In the genomic region with DNA sequence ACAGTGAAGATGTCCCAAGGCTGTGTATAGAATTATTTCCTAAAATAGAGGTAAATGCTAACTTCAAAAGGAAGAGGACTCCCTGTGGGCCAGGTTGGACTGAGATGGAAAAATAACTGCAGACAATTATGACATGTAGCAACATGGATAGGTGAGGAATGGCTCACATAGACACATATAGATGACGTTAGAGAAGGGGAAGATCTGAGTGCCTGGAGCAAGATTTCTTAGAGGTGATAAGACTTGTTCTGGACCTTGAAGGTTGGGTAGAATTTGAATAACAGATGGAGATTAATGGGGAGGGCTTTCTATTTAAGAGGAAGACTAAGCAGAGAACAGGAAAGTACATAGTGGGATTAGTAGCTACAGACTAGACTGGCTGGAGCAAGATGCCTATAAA, we compare ENCODE assay signal across 27 cellular contexts.
"Had no signal": no experiment of that assay in that cellular context is flagged by ENCODE, and none has a peak within 500 bp of the region (broad histone marks: within the 10 kb centered on the region; RNA-seq: fewer than 3 reads in every experiment).

No MANE protein-coding gene starts in this region.

- H3K9me3 Mint-ChIP-seq: activated CD8-positive, alpha-beta T cell treated with anti-CD3 and anti-CD28 coated beads for 36 hours; activated naive CD8-positive, alpha-beta T cell treated with anti-CD3 and anti-CD28 coated beads, Interleukin-2, amount 10 ng/mL, durations not matched to agents 7 days and 5 days; activated T-cell treated with anti-CD3 and anti-CD28 coated beads, Interleukin-2, amount 50 U/mL, for 72 hours; activated T-helper 2 cell treated with anti-CD3 and anti-CD28 coated beads, Interferon-gamma antibody, Interleukin-2, Interleukin-4, amounts not matched to agents 10 μg/mL and 5 μg/mL and 100 μg/mL, durations not matched to agents 14 hours and 24 hours and 36 hours had no signal

- DNase-seq: activated CD4-positive, alpha-beta T cell treated with anti-CD3 and anti-CD28 coated beads for 36 hours; activated CD8-positive, alpha-beta memory T cell treated with anti-CD3 and anti-CD28 coated beads, Interleukin-2, amount 50 U/mL, for 4 hours; activated CD8-positive, alpha-beta T cell treated with anti-CD3 and anti-CD28 coated beads for 36 hours; activated gamma-delta T cell treated with Interleukin-2 at 50 U/mL for 16 hours; activated naive CD4-positive, alpha-beta T cell treated with anti-CD3 and anti-CD28 coated beads, Interleukin-2, amount 50 U/mL, for 16 hours; activated naive CD8-positive, alpha-beta T cell treated with anti-CD3 and anti-CD28 coated beads, Interleukin-2, amount 10 ng/mL, durations not matched to agents 7 days and 5 days; activated T-cell treated with anti-CD3 and anti-CD28 coated beads, Interleukin-2, amount 50 U/mL, for 72 hours; adrenal gland; anterior cingulate cortex; Kasumi-1; NCI-H1048; NCI-H146; NCI-H187 treated with DMSO at 0.1 percent for 48 hours; NCI-H2081 treated with DMSO at 0.1 percent for 48 hours; NCI-H446 treated with DMSO at 0.1 percent for 48 hours; NCI-H524 treated with DMSO at 0.1 percent for 48 hours; NCI-H748 treated with DMSO at 0.1 percent for 48 hours; NK-92 treated with Interleukin-12 subunit alpha and Interleukin-12 subunit beta, amount 100 ng/mL, for 24 hours; OCI-M1; Right ventricle myocardium superior; RPMI8226; SJCRH30; SK-N-SH; T-helper 1 cell had no signal

- H3K4me1 Mint-ChIP-seq: activated CD4-positive, alpha-beta T cell treated with anti-CD3 and anti-CD28 coated beads for 36 hours; activated naive CD8-positive, alpha-beta T cell treated with anti-CD3 and anti-CD28 coated beads, Interleukin-2, amount 10 ng/mL, durations not matched to agents 7 days and 5 days had no signal

- H3K36me3 ChIP-seq: adrenal gland, SJCRH30 had no signal

- H3K27me3 ChIP-seq: adrenal gland, SJCRH30 had no signal

- H3K36me3 Mint-ChIP-seq: activated naive CD8-positive, alpha-beta T cell treated with anti-CD3 and anti-CD28 coated beads, Interleukin-2, amount 10 ng/mL, durations not matched to agents 7 days and 5 days had no signal

- H3K27ac Mint-ChIP-seq: activated CD4-positive, alpha-beta T cell treated with anti-CD3 and anti-CD28 coated beads for 36 hours; activated CD8-positive, alpha-beta T cell treated with anti-CD3 and anti-CD28 coated beads for 36 hours; activated naive CD8-positive, alpha-beta T cell treated with anti-CD3 and anti-CD28 coated beads, Interleukin-2, amount 10 ng/mL, durations not matched to agents 7 days and 5 days; activated T-cell treated with anti-CD3 and anti-CD28 coated beads, Interleukin-2, amount 50 U/mL, for 72 hours; activated T-helper 2 cell treated with anti-CD3 and anti-CD28 coated beads, Interferon-gamma antibody, Interleukin-2, Interleukin-4, amounts not matched to agents 10 μg/mL and 5 μg/mL and 100 μg/mL, durations not matched to agents 14 hours and 24 hours and 36 hours had no signal

- ATAC-seq: activated CD4-positive, alpha-beta T cell treated with anti-CD3 and anti-CD28 coated beads for 36 hours; activated CD8-positive, alpha-beta T cell treated with anti-CD3 and anti-CD28 coated beads for 36 hours; activated T-cell treated with anti-CD3 and anti-CD28 coated beads, Interleukin-2, amount 50 U/mL, for 72 hours; K562; Panc1 had no signal

- FAIRE-seq: K562 had no signal

- H3K4me3 ChIP-seq: adrenal gland, K562, SJCRH30 had no signal

- H3K4me3 Mint-ChIP-seq: activated CD4-positive, alpha-beta T cell treated with anti-CD3 and anti-CD28 coated beads for 36 hours; activated CD8-positive, alpha-beta T cell treated with anti-CD3 and anti-CD28 coated beads for 36 hours; activated naive CD8-positive, alpha-beta T cell treated with anti-CD3 and anti-CD28 coated beads, Interleukin-2, amount 10 ng/mL, durations not matched to agents 7 days and 5 days; activated T-cell treated with anti-CD3 and anti-CD28 coated beads, Interleukin-2, amount 50 U/mL, for 72 hours had no signal
